Comparison of ENCODE assay signal across 26 cellular contexts in the genomic region with DNA sequence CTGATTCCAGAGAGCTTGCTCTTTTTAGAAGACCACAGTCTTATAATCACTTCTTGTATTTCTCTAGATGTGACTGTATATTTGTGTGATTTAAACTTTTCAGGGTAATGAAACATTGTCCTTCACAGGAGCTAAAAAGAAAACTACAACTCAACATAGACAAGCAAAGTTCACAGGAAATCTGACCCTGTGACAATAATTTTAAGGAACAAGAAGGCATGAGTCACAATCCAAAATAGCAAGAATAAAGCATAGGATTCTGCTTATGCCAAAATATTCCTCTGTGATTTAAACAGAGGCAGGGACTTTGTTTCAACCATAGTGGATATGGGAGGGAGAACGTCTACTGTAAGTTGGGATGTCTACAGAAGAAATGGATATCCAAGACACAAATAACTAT. TPM values are rescaled to one million over a fixed set of nuclear protein-coding genes. Genes with fewer than 3 reads are reported as not detected.
"Had no signal": no experiment of that assay in that cellular context is flagged by ENCODE, and none has a peak within 500 bp of the region (broad histone marks: within the 10 kb centered on the region; RNA-seq: fewer than 3 reads in every experiment).

No MANE protein-coding gene starts in this region.

- H3K36me3 ChIP-seq: gastrocnemius medialis, neural progenitor cell, stomach, thyroid gland had no signal

- H3K4me1 Mint-ChIP-seq: mesothelial cell of epicardium, naive B cell, nephron, neural progenitor cell had no signal

- H2AFZ ChIP-seq: hepatocyte, neural progenitor cell, parathyroid adenoma had no signal

- H3K4me2 ChIP-seq: hepatocyte, neural progenitor cell had no signal

- DNase-seq: effector CD8-positive, alpha-beta T cell; endodermal cell; foreskin fibroblast; gastrocnemius medialis; head of caudate nucleus; kidney glomerular epithelial cell; left colon; mesenchymal stem cell; mucosa of descending colon; naive B cell; stimulated activated CD4-positive, alpha-beta T cell treated with anti-CD3 and anti-CD28 coated beads, Interleukin-2, amount 100 ng/mL, for 24 hours; stimulated activated CD4-positive, alpha-beta T cell treated with anti-CD3 and anti-CD28 coated beads, Interleukin-4, amount 100 ng/mL, for 24 hours; stimulated activated naive CD4-positive, alpha-beta T cell treated with Interleukin-2 at 50 U/mL for 16 hours; stomach; thyroid gland had no signal

- H3K27me3 Mint-ChIP-seq: progenitor cell of endocrine pancreas had no signal

- H3K4me1 ChIP-seq: gastrocnemius medialis, neural progenitor cell, parathyroid adenoma, thyroid gland had no signal

- H3K36me3 Mint-ChIP-seq: mesothelial cell of epicardium; neural progenitor cell; stimulated activated effector memory CD8-positive, alpha-beta T cell treated with anti-CD3 and anti-CD28 coated beads, Interleukin-12 subunit alpha, Interleukin-12 subunit beta, amount 100 ng/mL, for 72 hours had no signal

- H3K27ac ChIP-seq: epithelial cell of prostate, gastrocnemius medialis, hepatocyte, neural progenitor cell, parathyroid adenoma, stomach, thyroid gland had no signal

- H3K9me3 Mint-ChIP-seq: stimulated activated effector memory CD8-positive, alpha-beta T cell treated with anti-CD3 and anti-CD28 coated beads, Interleukin-12 subunit alpha, Interleukin-12 subunit beta, amount 100 ng/mL, for 72 hours had no signal

- H3K9ac ChIP-seq: neural progenitor cell, parathyroid adenoma had no signal

- ATAC-seq: esophagus mucosa; gastrocnemius medialis; left colon; mucosa of descending colon; sciatic nerve; stimulated activated effector memory CD8-positive, alpha-beta T cell treated with anti-CD3 and anti-CD28 coated beads, Interleukin-12 subunit alpha, Interleukin-12 subunit beta, amount 100 ng/mL, for 72 hours had no signal

- H3K79me2 ChIP-seq: hepatocyte, parathyroid adenoma had no signal

- H3K9me3 ChIP-seq: gastrocnemius medialis, mucosa of descending colon, stomach, thyroid gland had no signal

- H3K4me3 Mint-ChIP-seq: endodermal cell; mesothelial cell of epicardium; naive B cell; nephron; neural progenitor cell; stimulated activated effector memory CD8-positive, alpha-beta T cell treated with anti-CD3 and anti-CD28 coated beads, Interleukin-12 subunit alpha, Interleukin-12 subunit beta, amount 100 ng/mL, for 72 hours had no signal

- H3K4me3 ChIP-seq: gastrocnemius medialis, hepatocyte, mucosa of descending colon, neural progenitor cell, stomach, thyroid gland had no signal

- H3K27me3 ChIP-seq: gastrocnemius medialis, hepatocyte, neural progenitor cell, stomach, thyroid gland had no signal

RNA-seq across cellular contexts. Expression of a gene that starts 44.3 kb away (rescaled TPM):
- total RNA-seq: endodermal cell, glomerular endothelial cell, mesothelial cell of epicardium, progenitor cell of endocrine pancreas had no signal
